15 cellular contexts compared by ENCODE assay signal in the genomic region with DNA sequence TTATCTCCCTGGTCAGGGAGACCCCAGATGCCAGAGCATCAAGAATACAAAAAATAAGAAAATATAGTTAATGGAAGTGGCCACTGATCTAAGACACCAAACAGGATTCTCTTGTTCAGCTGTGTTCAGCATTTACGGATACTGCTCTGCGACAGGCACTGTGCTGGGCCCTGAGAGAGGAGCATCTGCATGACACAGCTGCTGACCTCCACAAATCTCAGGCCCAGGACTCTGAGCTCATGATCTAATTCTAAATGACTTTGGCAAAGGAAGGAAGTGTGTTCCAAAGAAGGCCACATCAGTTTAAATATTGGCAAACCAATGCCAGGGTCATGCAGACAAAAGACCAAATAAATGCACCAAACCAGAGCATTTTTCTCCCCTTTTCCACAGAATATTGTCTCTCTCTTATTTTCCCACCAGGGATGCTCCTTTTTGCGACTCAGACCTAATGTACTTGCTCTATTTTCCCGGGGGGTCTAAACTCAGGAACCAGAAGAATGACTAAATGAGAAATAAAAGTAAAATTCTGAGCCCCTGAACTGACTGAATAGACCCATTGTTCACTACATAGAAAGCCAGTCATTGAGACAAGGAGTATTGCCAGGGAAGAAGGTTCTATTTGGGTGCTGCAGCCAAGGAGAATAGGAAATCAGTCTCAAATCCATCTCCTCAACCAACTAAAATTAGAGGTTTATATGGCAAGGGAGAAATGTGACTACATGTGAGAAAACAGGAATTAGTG. TPM values are rescaled to one million over a fixed set of nuclear protein-coding genes. Genes with fewer than 3 reads are reported as not detected.
DNase-seq lines count a peak whose midpoint lies in the region; ATAC-seq and TF ChIP-seq lines count a peak whose summit lies in the region.
"Had no signal": no experiment of that assay in that cellular context is flagged by ENCODE, and none has a peak within 500 bp of the region (broad histone marks: within the 10 kb centered on the region; RNA-seq: fewer than 3 reads in every experiment).

No MANE protein-coding gene starts in this region.

- POLR2A ChIA-PET in SK-N-SH (lab: Yijun Ruan, JAX) = no interaction called here

- H3K79me2 ChIP-seq in SK-N-SH (ENCODE audit: insufficient read depth) = peaks cover 25% of the 10 kb centered on the region

- H3F3A ChIP-seq in SK-N-SH (replicated peaks; ENCODE audit: insufficient read depth) = no peaks in the 10 kb centered on the region

- H3K4me1 Mint-ChIP-seq in activated naive CD8-positive, alpha-beta T cell (ENCODE audit: low read depth) = peaks cover 32% of the 10 kb centered on the region
- peaks cover 24% of the 10 kb centered on the region for H3K4me1 Mint-ChIP-seq in activated naive CD8-positive, alpha-beta T cell treated with anti-CD3 and anti-CD28 coated beads for 36 hours
- peaks cover 15% of the 10 kb centered on the region for H3K4me1 Mint-ChIP-seq in activated T-helper 17 cell treated with anti-CD3 and anti-CD28 coated beads, Interleukin-2, amount 50 U/mL, for 72 hours
- peaks cover 5% of the 10 kb centered on the region for H3K4me1 Mint-ChIP-seq in memory B cell

- no peak overlapping the region for H3K9ac ChIP-seq in SK-N-SH

- no peak for TF ChIP-seq RAD21 in SK-N-SH (IDR thresholded peaks at IDR 0.05; ENCODE audit: low read length)

- peaks cover 0 to 11% of the 10 kb centered on the region in 2 donors for H3K4me1 ChIP-seq in ascending aorta
- peaks cover 7 to 12% of the 10 kb centered on the region in 2 experiments; a peak in 3 of 4 replicates for H3K4me1 ChIP-seq in SK-N-SH (ENCODE audit: control insufficient read depth in 1 of 2, insufficient read depth in 2 of 2, low read depth in 1 of 2, low read length in 1 of 2)

- no peaks in the 10 kb centered on the region for H3K27me3 Mint-ChIP-seq in activated naive CD8-positive, alpha-beta T cell
- H3K27me3 Mint-ChIP-seq in activated naive CD8-positive, alpha-beta T cell treated with anti-CD3 and anti-CD28 coated beads for 36 hours = no peaks in the 10 kb centered on the region
- no peaks in the 10 kb centered on the region for H3K27me3 Mint-ChIP-seq in activated T-helper 17 cell treated with anti-CD3 and anti-CD28 coated beads, Interleukin-2, amount 50 U/mL, for 72 hours
- no peaks in the 10 kb centered on the region for H3K27me3 Mint-ChIP-seq in memory B cell

- H3K36me3 Mint-ChIP-seq in activated naive CD8-positive, alpha-beta T cell = peaks cover 9% of the 10 kb centered on the region
- peaks cover 32% of the 10 kb centered on the region for H3K36me3 Mint-ChIP-seq in activated naive CD8-positive, alpha-beta T cell treated with anti-CD3 and anti-CD28 coated beads for 36 hours
- H3K36me3 Mint-ChIP-seq in activated T-helper 17 cell treated with anti-CD3 and anti-CD28 coated beads, Interleukin-2, amount 50 U/mL, for 72 hours (ENCODE audit: low read depth) = peaks cover 27% of the 10 kb centered on the region
- peaks cover 6% of the 10 kb centered on the region for H3K36me3 Mint-ChIP-seq in memory B cell

- no peak for ATAC-seq in activated T-helper 17 cell treated with anti-CD3 and anti-CD28 coated beads, Interleukin-2, amount 50 U/mL, for 72 hours (replicated peaks)
- ATAC-seq in memory B cell (ENCODE audit: low read depth) = no peak
- ATAC-seq: activated CD4-positive, CD25-positive, alpha-beta regulatory T cell treated with anti-CD3 and anti-CD28 coated beads, Interleukin-2, amount 50 U/mL, for 24 hours had no signal

- intact Hi-C loops in ascending aorta (cut with DNase I) = loop anchor here (10.0 kb wide), 1 partner anchor 244 kb away; no protein-coding TSS in a partner anchor

- H3K27ac Mint-ChIP-seq in activated naive CD8-positive, alpha-beta T cell = peak overlapping the region; percentile 94
- H3K27ac Mint-ChIP-seq in activated naive CD8-positive, alpha-beta T cell treated with anti-CD3 and anti-CD28 coated beads for 36 hours = no peak overlapping the region
- peak overlapping the region; percentile 96 for H3K27ac Mint-ChIP-seq in activated T-helper 17 cell treated with anti-CD3 and anti-CD28 coated beads, Interleukin-2, amount 50 U/mL, for 72 hours
- H3K27ac Mint-ChIP-seq in memory B cell = peak overlapping the region; percentile 41

- no peaks in the 10 kb centered on the region; the same call in 1 of the 2 replicates for H4K20me1 ChIP-seq in SK-N-SH (ENCODE audit: insufficient read depth)

- H3K27ac ChIP-seq in temporal lobe (ENCODE audit: low read depth, low read length) = peak overlapping the region; percentile 93
- no peak overlapping the region for H3K27ac ChIP-seq in ascending aorta
- H3K27ac ChIP-seq in SK-N-SH (ENCODE audit: low read depth in 2 of 2, low read length in 1 of 2) = no peak overlapping the region

- no peak overlapping the region for H2AFZ ChIP-seq in SK-N-SH (ENCODE audit: low read depth)

- peak overlapping the region; percentile 42 for H3K4me3 Mint-ChIP-seq in activated naive CD8-positive, alpha-beta T cell
- H3K4me3 Mint-ChIP-seq in activated naive CD8-positive, alpha-beta T cell treated with anti-CD3 and anti-CD28 coated beads for 36 hours = no peak overlapping the region
- peak overlapping the region; percentile 97 for H3K4me3 Mint-ChIP-seq in activated T-helper 17 cell treated with anti-CD3 and anti-CD28 coated beads, Interleukin-2, amount 50 U/mL, for 72 hours
- peak overlapping the region; percentile 53 for H3K4me3 Mint-ChIP-seq in memory B cell

- H3K9me3 ChIP-seq in ascending aorta (no peaks in the 10 kb centered on the region), SK-N-SH (0 out of 2 replicates have a peak, but pooled peaks cover 7% of the 10 kb centered on the region)

- H3K27me3 ChIP-seq in ascending aorta (no peaks in the 10 kb centered on the region), SK-N-SH (ENCODE audit: insufficient read depth) (peaks cover 8% of the 10 kb centered on the region; the same call in 1 of the 2 replicates)
- H3K27me3 ChIP-seq: Peyer's patch had no signal

- TF ChIP-seq EP300 in SK-N-SH (IDR thresholded peaks at IDR 0.05; ENCODE audit: borderline replicate concordance in 1 of 2, low read depth in 1 of 2, low read length in 1 of 2) = no peak

- TF ChIP-seq CTCF in ascending aorta (IDR thresholded peaks at IDR 0.05) (no peak), SK-N-SH (IDR thresholded peaks at IDR 0.05) (no peak)

- H3K4me3 ChIP-seq in ascending aorta (no peak overlapping the region), SK-N-SH (ENCODE audit: low read depth in 2 of 2, low read length in 1 of 2) (no peak overlapping the region)

- no peak for DNase-seq in activated naive CD8-positive, alpha-beta T cell treated with anti-CD3 and anti-CD28 coated beads for 36 hours
- DNase-seq in memory B cell (ENCODE audit: low spot score in 2 of 2) (no peak), ascending aorta (ENCODE audit: low spot score in 2 of 2) (no peak), NCI-H526 (lab: John Stamatoyannopoulos, UW) (no peak), SK-N-SH (no peak)
- DNase-seq: dermis blood vessel endothelial cell; Kasumi-1; NCI-H1436; NCI-H510A; Peyer's patch; stimulated activated naive CD4-positive, alpha-beta T cell had no signal

- CTCF ChIA-PET in SK-N-SH (lab: Yijun Ruan, JAX) = no interaction called here

- no peaks in the 10 kb centered on the region for H3K36me3 ChIP-seq in ascending aorta
- no peaks in the 10 kb centered on the region for H3K36me3 ChIP-seq in SK-N-SH (replicated peaks in 1 of 2; ENCODE audit: control insufficient read depth in 1 of 2, insufficient read depth in 2 of 2, low read length in 1 of 2)
- H3K36me3 ChIP-seq: Peyer's patch had no signal

- 87% methylated on average over 4 of the region's 4 CpGs for WGBS in SK-N-SH (ENCODE audit: low lambda C conversion rate)

- H3K9me2 ChIP-seq in SK-N-SH = no peaks in the 10 kb centered on the region

- H3K4me2 ChIP-seq in SK-N-SH = no peak overlapping the region

- H3K9me3 Mint-ChIP-seq in activated naive CD8-positive, alpha-beta T cell (ENCODE audit: low read depth) = peaks cover 9% of the 10 kb centered on the region
- H3K9me3 Mint-ChIP-seq in activated naive CD8-positive, alpha-beta T cell treated with anti-CD3 and anti-CD28 coated beads for 36 hours = peaks cover 19% of the 10 kb centered on the region
- peaks cover 12% of the 10 kb centered on the region for H3K9me3 Mint-ChIP-seq in activated T-helper 17 cell treated with anti-CD3 and anti-CD28 coated beads, Interleukin-2, amount 50 U/mL, for 72 hours
- H3K9me3 Mint-ChIP-seq in memory B cell = peaks cover 8% of the 10 kb centered on the region

TF ChIP-seq in SK-N-SH, 30 proteins besides CTCF, POLR2A, EP300 and RAD21 (continues in another document):
- TF ChIP-seq CHD2 (IDR thresholded peaks at IDR 0.05; ENCODE audit: low read length, partially characterized antibody) (no peak), FOSL2 (IDR thresholded peaks at IDR 0.05; ENCODE audit: borderline replicate concordance, low read depth) (no peak), GATA2 (CRISPR knock-in tag; IDR thresholded peaks at IDR 0.05) (no peak), FOXJ3 (CRISPR knock-in tag; IDR thresholded peaks at IDR 0.05) (no peak), TAF1 (IDR thresholded peaks at IDR 0.05; ENCODE audit: borderline replicate concordance, low read depth, low read length) (no peak)
- TF ChIP-seq, protein P1, sequence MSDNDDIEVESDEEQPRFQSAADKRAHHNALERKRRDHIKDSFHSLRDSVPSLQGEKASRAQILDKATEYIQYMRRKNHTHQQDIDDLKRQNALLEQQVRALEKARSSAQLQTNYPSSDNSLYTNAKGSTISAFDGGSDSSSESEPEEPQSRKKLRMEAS (IDR thresholded peaks at IDR 0.05; ENCODE audit: low read depth) = no peak

RNA-seq across cellular contexts. Expression of a gene that starts 1.4 kb away (rescaled TPM):
- total RNA-seq in activated naive CD8-positive, alpha-beta T cell treated with anti-CD3 and anti-CD28 coated beads for 36 hours = 10 to 100 TPM; 28.7 to 29.2 TPM
- 10 to 100 TPM; 24.4 to 25.4 TPM for total RNA-seq in activated T-helper 17 cell treated with anti-CD3 and anti-CD28 coated beads, Interleukin-2, amount 50 U/mL, for 72 hours
- total RNA-seq in temporal lobe (29.5 TPM), ascending aorta (60.3 TPM)
- polyA plus RNA-seq in SK-N-SH (2012; rRNA removed) = 9.8 and 11.0 TPM in 2 replicates
- 12.3 and 13.7 TPM in 2 replicates for polyA plus RNA-seq in SK-N-SH (2012; cell fraction: cytosol; rRNA removed)
- 10.6 and 12.2 TPM in 2 replicates for polyA plus RNA-seq in SK-N-SH (2012; cell fraction: nucleus; rRNA removed)

RNA-seq across cellular contexts. Expression of a gene that starts 58.3 kb away (rescaled TPM):
- 1 to 10 TPM; 6.3 to 8.0 TPM for total RNA-seq in activated naive CD8-positive, alpha-beta T cell treated with anti-CD3 and anti-CD28 coated beads for 36 hours
- total RNA-seq in activated T-helper 17 cell treated with anti-CD3 and anti-CD28 coated beads, Interleukin-2, amount 50 U/mL, for 72 hours = under 1 TPM in 1 of 2 donors, not detected in 1; 0.04 TPM
- 3.2 TPM for total RNA-seq in temporal lobe
- total RNA-seq in ascending aorta = 0.64 TPM
- polyA plus RNA-seq in SK-N-SH (2012; rRNA removed) = 5.8 TPM in 2 replicates
- 4.8 and 5.1 TPM in 2 replicates for polyA plus RNA-seq in SK-N-SH (2012; cell fraction: cytosol; rRNA removed)
- polyA plus RNA-seq in SK-N-SH (2012; cell fraction: nucleus; rRNA removed) = 4.3 and 5.1 TPM in 2 replicates
